12 cellular contexts compared by ENCODE assay signal in genomic region chr5:111337688-111338087, GRCh38.
A peak's percentile ranks its signal among the peaks of the same experiment; 100 is the strongest.
DNase-seq lines count a peak whose midpoint lies in the region; ATAC-seq and TF ChIP-seq lines count a peak whose summit lies in the region.
"Had no signal": no experiment of that assay in that cellular context is flagged by ENCODE, and none has a peak within 500 bp of the region (broad histone marks: within the 10 kb centered on the region; RNA-seq: fewer than 3 reads in every experiment).

No MANE protein-coding gene starts in this region.

- H3K9me3 Mint-ChIP-seq in MCF 10A (ENCODE audit: unreplicated experiment) (no peaks in the 10 kb centered on the region), osteocyte (ENCODE audit: unreplicated experiment) (no peaks in the 10 kb centered on the region)
- H3K9me3 Mint-ChIP-seq in stimulated activated naive CD8-positive, alpha-beta T cell treated with anti-CD3 and anti-CD28 coated beads, Interleukin-15, amount 100 ng/mL, for 72 hours = no peaks in the 10 kb centered on the region
- H3K9me3 Mint-ChIP-seq: activated B cell treated with CpG ODN at 0.5 μM for 24 hours had no signal

- peak overlapping the region; percentile 6 for H3K27ac ChIP-seq in mammary epithelial cell (ENCODE audit: insufficient read depth, low read depth, low read length)
- H3K27ac ChIP-seq: vagina had no signal

- 6% methylated on average over 2 of the region's 2 CpGs for WGBS in mammary epithelial cell (ENCODE audit: low coverage, missing lambda C conversion rate)

- no peaks in the 10 kb centered on the region for H4K20me1 ChIP-seq in mammary epithelial cell (ENCODE audit: insufficient read depth, low read length)

- POLR2A ChIA-PET in MCF 10A (lab: Yijun Ruan, JAX) = no interaction called here

- DNase-seq in mammary epithelial cell (peak; percentile 54), MCF 10A (ENCODE audit: unreplicated experiment) (no peak), NCI-H82 treated with DMSO at 0.1 percent for 48 hours (lab: John Stamatoyannopoulos, UW; ENCODE audit: unreplicated experiment) (peak; percentile 36), osteocyte (ENCODE audit: extremely low spot score, unreplicated experiment) (no peak), SKM-1 (lab: John Stamatoyannopoulos, UW; ENCODE audit: unreplicated experiment) (no peak), SK-N-DZ (ENCODE audit: low spot score) (no peak)
- DNase-seq in stimulated activated naive CD8-positive, alpha-beta T cell treated with anti-CD3 and anti-CD28 coated beads, Interleukin-15, amount 100 ng/mL, for 72 hours = no peak
- DNase-seq: activated B cell treated with CpG ODN at 0.5 μM for 24 hours, mesendoderm, NCI-H187 treated with DMSO at 0.1 percent for 48 hours had no signal

- H3K9ac ChIP-seq in mammary epithelial cell (ENCODE audit: insufficient read depth, low read length) = no peak overlapping the region

- in situ Hi-C loops in mammary epithelial cell (cut with MboI; ENCODE audit: low sequenced_read_pairs in 2 of 2) = no loop called here

- H3K79me2 ChIP-seq in mammary epithelial cell (ENCODE audit: insufficient read depth, low read length) = no peaks in the 10 kb centered on the region

- H3K27me3 Mint-ChIP-seq in MCF 10A (ENCODE audit: insufficient read depth, unreplicated experiment) = peaks cover 55% of the 10 kb centered on the region
- H3K27me3 Mint-ChIP-seq in stimulated activated naive CD8-positive, alpha-beta T cell treated with anti-CD3 and anti-CD28 coated beads, Interleukin-15, amount 100 ng/mL, for 72 hours = no peaks in the 10 kb centered on the region
- peaks cover 31% of the 10 kb centered on the region for H3K27me3 Mint-ChIP-seq in osteocyte (ENCODE audit: unreplicated experiment)
- H3K27me3 Mint-ChIP-seq: activated B cell treated with CpG ODN at 0.5 μM for 24 hours had no signal

- no peaks in the 10 kb centered on the region for H3K36me3 ChIP-seq in mammary epithelial cell (ENCODE audit: insufficient read depth, low read length)
- H3K36me3 ChIP-seq: vagina had no signal

- H3K36me3 Mint-ChIP-seq in MCF 10A (ENCODE audit: insufficient read depth, unreplicated experiment) (no peaks in the 10 kb centered on the region), osteocyte (ENCODE audit: unreplicated experiment) (no peaks in the 10 kb centered on the region)

- H3K4me3 ChIP-seq in mammary epithelial cell (replicated peaks in 1 of 3; ENCODE audit: insufficient read depth in 1 of 3, low read depth in 2 of 3, low read length in 3 of 3) = no peak overlapping the region
- H3K4me3 ChIP-seq: vagina had no signal

- peaks cover 4% of the 10 kb centered on the region for H3K4me1 ChIP-seq in mammary epithelial cell (ENCODE audit: insufficient read depth, low read length)
- H3K4me1 ChIP-seq: vagina had no signal

- CTCF ChIA-PET in mammary epithelial cell (lab: Charles Lee; ENCODE audit: low non-redundant PET) (no interaction called here), MCF 10A (lab: Yijun Ruan, JAX) (interaction anchor here (1.3 kb wide), 1 partner anchor 59 kb away, joined by 3 read pairs; no protein-coding TSS in a partner anchor)

- ATAC-seq in HG02623 (IDR thresholded peaks at IDR 0.05; ENCODE audit: unreplicated experiment) = peak; percentile 60
- ATAC-seq in stimulated activated naive CD8-positive, alpha-beta T cell treated with anti-CD3 and anti-CD28 coated beads, Interleukin-15, amount 100 ng/mL, for 72 hours = peak; percentile 92

- H3K4me1 Mint-ChIP-seq in MCF 10A (ENCODE audit: insufficient read depth, unreplicated experiment) (no peaks in the 10 kb centered on the region), osteocyte (ENCODE audit: unreplicated experiment) (no peaks in the 10 kb centered on the region)
- H3K4me1 Mint-ChIP-seq in stimulated activated naive CD8-positive, alpha-beta T cell treated with anti-CD3 and anti-CD28 coated beads, Interleukin-15, amount 100 ng/mL, for 72 hours = peaks cover 73% of the 10 kb centered on the region
- H3K4me1 Mint-ChIP-seq: activated B cell treated with CpG ODN at 0.5 μM for 24 hours had no signal

- H3K27ac Mint-ChIP-seq in MCF 10A (ENCODE audit: low read depth, unreplicated experiment) (no peak overlapping the region), osteocyte (ENCODE audit: unreplicated experiment) (no peak overlapping the region)
- peak overlapping the region in 1 of 2 donors; percentile 81 for H3K27ac Mint-ChIP-seq in stimulated activated naive CD8-positive, alpha-beta T cell treated with anti-CD3 and anti-CD28 coated beads, Interleukin-15, amount 100 ng/mL, for 72 hours
- H3K27ac Mint-ChIP-seq: activated B cell treated with CpG ODN at 0.5 μM for 24 hours had no signal

- no peak overlapping the region for H3K4me3 Mint-ChIP-seq in MCF 10A (ENCODE audit: unreplicated experiment)
- peak overlapping the region; percentile 5 to 29 for H3K4me3 Mint-ChIP-seq in stimulated activated naive CD8-positive, alpha-beta T cell treated with anti-CD3 and anti-CD28 coated beads, Interleukin-15, amount 100 ng/mL, for 72 hours
- H3K4me3 Mint-ChIP-seq in osteocyte (ENCODE audit: unreplicated experiment) = no peak overlapping the region
- H3K4me3 Mint-ChIP-seq: activated B cell treated with CpG ODN at 0.5 μM for 24 hours had no signal

- dilution Hi-C loops in mammary epithelial cell (cut with HindIII; ENCODE audit: low sequenced_read_pairs) = no loop called here

- H3K9me3 ChIP-seq in mammary epithelial cell (replicated peaks; ENCODE audit: insufficient read depth, low read length) = no peaks in the 10 kb centered on the region
- H3K9me3 ChIP-seq: vagina had no signal

- peak overlapping the region; percentile 7 for H3K4me2 ChIP-seq in mammary epithelial cell (ENCODE audit: insufficient read depth, low read depth, low read length)

- BruUV-seq in mammary epithelial cell (replicated peaks; lab: Mats Ljungman, UMichigan) = no TSS peak
- BruUV-seq in MCF 10A (replicated peaks; lab: Mats Ljungman, UMichigan) = no TSS peak

- no peak for TF ChIP-seq CTCF in mammary epithelial cell (conservative IDR thresholded peaks at IDR 0.05 in 1 of 2, IDR thresholded peaks at IDR 0.05 in 1 of 2; ENCODE audit: extremely low read depth in 1 of 2, insufficient read depth in 1 of 2, low read depth in 1 of 2, low read length in 2 of 2)
- no peak for TF ChIP-seq CTCF in MCF 10A (IDR thresholded peaks at IDR 0.05; ENCODE audit: unreplicated experiment)
- no peak for TF ChIP-seq CTCF in osteocyte (IDR thresholded peaks at IDR 0.05)

- intact Hi-C loops in mammary epithelial cell (cut with micrococcal nuclease) (no loop called here), MCF 10A (cut with micrococcal nuclease) (no loop called here)

- no peaks in the 10 kb centered on the region for H3K27me3 ChIP-seq in mammary epithelial cell (ENCODE audit: insufficient read depth, low read length)
- H3K27me3 ChIP-seq: vagina had no signal

- H2AFZ ChIP-seq in mammary epithelial cell (ENCODE audit: low read depth, low read length) = peak overlapping the region; percentile 45

Comparison
In these comparisons a context has a peak if more than half of its experiments do, and no peak if none do; other contexts are left out.
1. DNase-seq: peak in mammary epithelial cell (single experiment) and NCI-H82 treated with DMSO at 0.1 percent for 48 hours (single experiment); none in MCF 10A (single experiment), stimulated activated naive CD8-positive, alpha-beta T cell treated with anti-CD3 and anti-CD28 coated beads, Interleukin-15, amount 100 ng/mL, for 72 hours (0 of 2), osteocyte (single experiment), SKM-1 (single experiment) and SK-N-DZ (single experiment).
2. H3K4me3 Mint-ChIP-seq: peak in stimulated activated naive CD8-positive, alpha-beta T cell treated with anti-CD3 and anti-CD28 coated beads, Interleukin-15, amount 100 ng/mL, for 72 hours (2 of 2); none in MCF 10A (single experiment) and osteocyte (single experiment).